In the genomic region with DNA sequence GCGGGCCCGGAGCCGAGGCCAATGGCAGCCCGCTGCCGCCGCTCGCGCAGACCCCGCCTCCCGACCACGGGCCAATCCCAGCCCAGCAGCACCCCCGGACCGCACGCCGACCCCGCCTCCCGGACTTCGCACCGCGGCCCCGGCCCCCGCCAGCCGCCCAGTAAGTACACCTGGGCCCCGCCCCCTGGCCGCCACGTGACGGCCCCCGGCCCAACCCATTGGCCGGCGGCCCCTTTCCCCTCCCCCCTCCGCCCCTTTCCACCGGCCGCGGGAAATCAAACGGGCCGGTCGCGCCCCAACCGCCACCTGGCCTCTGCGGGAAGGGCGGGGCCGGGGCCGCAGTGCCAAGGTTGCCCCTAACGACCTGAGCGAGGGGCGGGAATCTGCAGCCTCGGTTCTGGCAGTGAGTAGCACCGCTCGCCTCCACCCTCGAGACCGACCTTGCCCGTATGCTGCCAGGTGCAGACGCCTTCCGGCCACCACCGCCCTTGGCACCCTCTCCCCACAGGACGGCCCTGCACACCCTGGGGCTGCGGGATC, we compare ENCODE assay signal across 7 cellular contexts. TPM values are rescaled to one million over a fixed set of nuclear protein-coding genes. Genes with fewer than 3 reads are reported as not detected.
A peak's percentile ranks its signal among the peaks of the same experiment; 100 is the strongest.
DNase-seq lines count a peak whose midpoint lies in the region; ATAC-seq and TF ChIP-seq lines count a peak whose summit lies in the region.

A gene (minus strand): TSS at position 26 of the 540 bp plus-strand sequence. CDS start 139 bp downstream, outside the sequence.

- DNase-seq in GM13977 (ENCODE audit: low spot score), result peak; percentile 95
- peak; percentile 27 for DNase-seq in NCI-H1694 treated with DMSO at 0.1 percent for 48 hours (lab: John Stamatoyannopoulos, UW)
- no peak for DNase-seq in chondrocyte (ENCODE audit: low spot score)
- DNase-seq in lower lobe of right lung, result peak; percentile 69
- DNase-seq in stimulated activated CD8-positive, alpha-beta memory T cell treated with anti-CD3 and anti-CD28 coated beads, Interleukin-2, amount 100 ng/mL, for 48 hours (ENCODE audit: low read depth in 2 of 2), result peak; percentile 72 to 79
- DNase-seq in dedifferentiated amniotic fluid mesenchymal stem cell (ENCODE audit: extremely low spot score), result no peak

- H3K36me3 Mint-ChIP-seq in chondrocyte (ENCODE audit: low read depth), result no peaks in the 10 kb centered on the region

- H3K36me3 ChIP-seq in lower lobe of right lung, result no peaks in the 10 kb centered on the region

- H3K4me3 Mint-ChIP-seq in chondrocyte (ENCODE audit: unreplicated experiment), result peak within 1 kb of the TSS; percentile 55

- H3K27me3 Mint-ChIP-seq in chondrocyte (ENCODE audit: low read depth), result peaks cover 23% of the 10 kb centered on the region

- no peak within 1 kb of the TSS for H3K27ac ChIP-seq in lower lobe of right lung

- peak within 1 kb of the TSS; percentile 47 for H3K4me3 ChIP-seq in lower lobe of right lung

- H3K27me3 ChIP-seq in lower lobe of right lung (ENCODE audit: low read depth), result peaks cover 49% of the 10 kb centered on the region

- in situ Hi-C loops in GM13977 (cut with MboI; ENCODE audit: low pct_unique_long_range_greater_than_20kb, low sequenced_read_pairs, unreplicated experiment), result loop anchor here (10.0 kb wide), 1 partner anchor 240 kb away; no protein-coding TSS in a partner anchor

- H3K4me1 Mint-ChIP-seq in chondrocyte (ENCODE audit: low read depth), result peaks cover 22% of the 10 kb centered on the region

- TF ChIP-seq CTCF in GM13977 (IDR thresholded peaks at IDR 0.05; ENCODE audit: extremely low read depth, insufficient read depth, missing control alignments) (no peak), chondrocyte (IDR thresholded peaks at IDR 0.05) (no peak), lower lobe of right lung (IDR thresholded peaks at IDR 0.05) (no peak)

- ATAC-seq in activated CD4-positive, CD25-positive, alpha-beta regulatory T cell treated with anti-CD3 and anti-CD28 coated beads, Interleukin-2, amount 50 U/mL, for 24 hours, result peak; percentile 70 to 75
- ATAC-seq in lower lobe of right lung, result peak; percentile 61 to 70

- intact Hi-C loops in lower lobe of right lung (cut with DNase I), result no loop called here

- no peaks in the 10 kb centered on the region for H3K9me3 Mint-ChIP-seq in chondrocyte (ENCODE audit: low read depth)

- no peaks in the 10 kb centered on the region for H3K9me3 ChIP-seq in lower lobe of right lung

- H3K27ac Mint-ChIP-seq in chondrocyte (ENCODE audit: unreplicated experiment), result no peak within 1 kb of the TSS

- H3K4me1 ChIP-seq in lower lobe of right lung, result peaks cover 29% of the 10 kb centered on the region

RNA-seq across cellular contexts. Expression of the gene that starts here (rescaled TPM):
- 0.56 to 0.57 TPM in 2 of 3 replicates, not detected in the other for total RNA-seq in chondrocyte
- total RNA-seq in lower lobe of right lung, result 0.41 TPM

Comparison
In these comparisons a context has a peak if more than half of its experiments do, and no peak if none do; other contexts are left out.
1. Peak in DNase-seq, ATAC-seq and H3K4me3 ChIP-seq in lower lobe of right lung; RNA of the gene not detected or under 1 TPM.
2. DNase-seq: peak in GM13977 (single experiment), NCI-H1694 treated with DMSO at 0.1 percent for 48 hours (single experiment) and stimulated activated CD8-positive, alpha-beta memory T cell treated with anti-CD3 and anti-CD28 coated beads, Interleukin-2, amount 100 ng/mL, for 48 hours (2 of 2); none in chondrocyte (single experiment) and dedifferentiated amniotic fluid mesenchymal stem cell (single experiment).